In the genomic region with DNA sequence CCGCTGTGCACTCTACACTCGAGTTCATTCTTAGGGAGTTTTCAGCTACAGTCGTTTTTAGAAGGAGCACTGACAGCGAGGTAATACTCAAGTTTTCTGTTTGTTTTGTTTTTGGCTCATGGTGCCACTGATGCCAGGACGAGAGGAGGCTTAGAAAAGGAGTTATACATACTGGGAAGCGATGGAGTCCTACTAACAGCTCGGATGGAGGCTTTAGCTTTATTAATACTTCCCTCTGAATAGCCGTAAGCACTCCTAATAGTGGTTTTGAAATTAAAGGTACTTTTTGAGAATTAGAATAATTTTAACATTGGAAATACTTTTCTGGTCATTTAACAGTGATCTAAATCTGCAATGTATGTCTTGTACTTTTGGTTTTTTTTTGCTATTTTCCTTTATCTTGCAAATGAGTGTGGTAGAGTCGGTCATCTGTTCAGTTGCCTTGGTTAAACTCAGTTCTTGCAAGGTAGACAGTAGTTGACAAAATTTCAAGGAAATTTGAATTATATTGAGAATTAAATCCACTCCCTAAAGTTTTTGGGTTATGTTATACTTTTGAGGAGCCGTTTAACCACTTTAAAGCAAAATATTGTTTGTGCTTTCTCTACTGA, we compare ENCODE assay signal across 1 cellular context.
TF ChIP-seq lines count a peak whose summit lies in the region.

No MANE protein-coding gene starts in this region.

TF ChIP-seq in HepG2, 621 proteins besides CTCF, POLR2A, EP300 and RAD21 (continued from another document and continues in another):
- TF ChIP-seq, protein P1, sequence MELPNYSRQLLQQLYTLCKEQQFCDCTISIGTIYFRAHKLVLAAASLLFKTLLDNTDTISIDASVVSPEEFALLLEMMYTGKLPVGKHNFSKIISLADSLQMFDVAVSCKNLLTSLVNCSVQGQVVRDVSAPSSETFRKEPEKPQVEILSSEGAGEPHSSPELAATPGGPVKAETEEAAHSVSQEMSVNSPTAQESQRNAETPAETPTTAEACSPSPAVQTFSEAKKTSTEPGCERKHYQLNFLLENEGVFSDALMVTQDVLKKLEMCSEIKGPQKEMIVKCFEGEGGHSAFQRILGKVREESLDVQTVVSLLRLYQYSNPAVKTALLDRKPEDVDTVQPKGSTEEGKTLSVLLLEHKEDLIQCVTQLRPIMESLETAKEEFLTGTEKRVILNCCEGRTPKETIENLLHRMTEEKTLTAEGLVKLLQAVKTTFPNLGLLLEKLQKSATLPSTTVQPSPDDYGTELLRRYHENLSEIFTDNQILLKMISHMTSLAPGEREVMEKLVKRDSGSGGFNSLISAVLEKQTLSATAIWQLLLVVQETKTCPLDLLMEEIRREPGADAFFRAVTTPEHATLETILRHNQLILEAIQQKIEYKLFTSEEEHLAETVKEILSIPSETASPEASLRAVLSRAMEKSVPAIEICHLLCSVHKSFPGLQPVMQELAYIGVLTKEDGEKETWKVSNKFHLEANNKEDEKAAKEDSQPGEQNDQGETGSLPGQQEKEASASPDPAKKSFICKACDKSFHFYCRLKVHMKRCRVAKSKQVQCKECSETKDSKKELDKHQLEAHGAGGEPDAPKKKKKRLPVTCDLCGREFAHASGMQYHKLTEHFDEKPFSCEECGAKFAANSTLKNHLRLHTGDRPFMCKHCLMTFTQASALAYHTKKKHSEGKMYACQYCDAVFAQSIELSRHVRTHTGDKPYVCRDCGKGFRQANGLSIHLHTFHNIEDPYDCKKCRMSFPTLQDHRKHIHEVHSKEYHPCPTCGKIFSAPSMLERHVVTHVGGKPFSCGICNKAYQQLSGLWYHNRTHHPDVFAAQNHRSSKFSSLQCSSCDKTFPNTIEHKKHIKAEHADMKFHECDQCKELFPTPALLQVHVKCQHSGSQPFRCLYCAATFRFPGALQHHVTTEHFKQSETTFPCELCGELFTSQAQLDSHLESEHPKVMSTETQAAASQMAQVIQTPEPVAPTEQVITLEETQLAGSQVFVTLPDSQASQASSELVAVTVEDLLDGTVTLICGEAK (IDR thresholded peaks at IDR 0.05) = no peak
- TF ChIP-seq, protein P1 (CRISPR knock-in tag; IDR thresholded peaks at IDR 0.05) = no peak
- TF ChIP-seq, protein P2, sequence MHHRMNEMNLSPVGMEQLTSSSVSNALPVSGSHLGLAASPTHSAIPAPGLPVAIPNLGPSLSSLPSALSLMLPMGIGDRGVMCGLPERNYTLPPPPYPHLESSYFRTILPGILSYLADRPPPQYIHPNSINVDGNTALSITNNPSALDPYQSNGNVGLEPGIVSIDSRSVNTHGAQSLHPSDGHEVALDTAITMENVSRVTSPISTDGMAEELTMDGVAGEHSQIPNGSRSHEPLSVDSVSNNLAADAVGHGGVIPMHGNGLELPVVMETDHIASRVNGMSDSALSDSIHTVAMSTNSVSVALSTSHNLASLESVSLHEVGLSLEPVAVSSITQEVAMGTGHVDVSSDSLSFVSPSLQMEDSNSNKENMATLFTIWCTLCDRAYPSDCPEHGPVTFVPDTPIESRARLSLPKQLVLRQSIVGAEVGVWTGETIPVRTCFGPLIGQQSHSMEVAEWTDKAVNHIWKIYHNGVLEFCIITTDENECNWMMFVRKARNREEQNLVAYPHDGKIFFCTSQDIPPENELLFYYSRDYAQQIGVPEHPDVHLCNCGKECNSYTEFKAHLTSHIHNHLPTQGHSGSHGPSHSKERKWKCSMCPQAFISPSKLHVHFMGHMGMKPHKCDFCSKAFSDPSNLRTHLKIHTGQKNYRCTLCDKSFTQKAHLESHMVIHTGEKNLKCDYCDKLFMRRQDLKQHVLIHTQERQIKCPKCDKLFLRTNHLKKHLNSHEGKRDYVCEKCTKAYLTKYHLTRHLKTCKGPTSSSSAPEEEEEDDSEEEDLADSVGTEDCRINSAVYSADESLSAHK (CRISPR knock-in tag; IDR thresholded peaks at IDR 0.05; ENCODE audit: borderline replicate concordance) = no peak
- TF ChIP-seq, protein P3, sequence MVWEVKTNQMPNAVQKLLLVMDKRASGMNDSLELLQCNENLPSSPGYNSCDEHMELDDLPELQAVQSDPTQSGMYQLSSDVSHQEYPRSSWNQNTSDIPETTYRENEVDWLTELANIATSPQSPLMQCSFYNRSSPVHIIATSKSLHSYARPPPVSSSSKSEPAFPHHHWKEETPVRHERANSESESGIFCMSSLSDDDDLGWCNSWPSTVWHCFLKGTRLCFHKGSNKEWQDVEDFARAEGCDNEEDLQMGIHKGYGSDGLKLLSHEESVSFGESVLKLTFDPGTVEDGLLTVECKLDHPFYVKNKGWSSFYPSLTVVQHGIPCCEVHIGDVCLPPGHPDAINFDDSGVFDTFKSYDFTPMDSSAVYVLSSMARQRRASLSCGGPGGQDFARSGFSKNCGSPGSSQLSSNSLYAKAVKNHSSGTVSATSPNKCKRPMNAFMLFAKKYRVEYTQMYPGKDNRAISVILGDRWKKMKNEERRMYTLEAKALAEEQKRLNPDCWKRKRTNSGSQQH (CRISPR knock-in tag; IDR thresholded peaks at IDR 0.05; ENCODE audit: low read depth) = no peak
- TF ChIP-seq, protein P4, sequence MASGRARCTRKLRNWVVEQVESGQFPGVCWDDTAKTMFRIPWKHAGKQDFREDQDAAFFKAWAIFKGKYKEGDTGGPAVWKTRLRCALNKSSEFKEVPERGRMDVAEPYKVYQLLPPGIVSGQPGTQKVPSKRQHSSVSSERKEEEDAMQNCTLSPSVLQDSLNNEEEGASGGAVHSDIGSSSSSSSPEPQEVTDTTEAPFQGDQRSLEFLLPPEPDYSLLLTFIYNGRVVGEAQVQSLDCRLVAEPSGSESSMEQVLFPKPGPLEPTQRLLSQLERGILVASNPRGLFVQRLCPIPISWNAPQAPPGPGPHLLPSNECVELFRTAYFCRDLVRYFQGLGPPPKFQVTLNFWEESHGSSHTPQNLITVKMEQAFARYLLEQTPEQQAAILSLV (CRISPR knock-in tag; IDR thresholded peaks at IDR 0.05; ENCODE audit: borderline replicate concordance) = no peak
- no peak for TF ChIP-seq TBP (CRISPR knock-in tag; IDR thresholded peaks at IDR 0.05)
- no peak for TF ChIP-seq ZNF263 (CRISPR knock-in tag; IDR thresholded peaks at IDR 0.05)
- no peak for TF ChIP-seq ZNF558 (CRISPR knock-in tag; IDR thresholded peaks at IDR 0.05; ENCODE audit: borderline replicate concordance)
- no peak for TF ChIP-seq RBAK (CRISPR knock-in tag; IDR thresholded peaks at IDR 0.05)
- TF ChIP-seq JUNB (CRISPR knock-in tag; IDR thresholded peaks at IDR 0.05; ENCODE audit: borderline replicate concordance) = no peak
- no peak for TF ChIP-seq TAF1 (CRISPR knock-in tag; IDR thresholded peaks at IDR 0.05)
- no peak for TF ChIP-seq ZNF615 (CRISPR knock-in tag; IDR thresholded peaks at IDR 0.05; ENCODE audit: borderline replicate concordance)
- TF ChIP-seq CHD2 (IDR thresholded peaks at IDR 0.05; ENCODE audit: low read depth, low read length) = no peak
- no peak for TF ChIP-seq ZNF839 (CRISPR knock-in tag; IDR thresholded peaks at IDR 0.05; ENCODE audit: borderline replicate concordance)
- TF ChIP-seq, protein P5, sequence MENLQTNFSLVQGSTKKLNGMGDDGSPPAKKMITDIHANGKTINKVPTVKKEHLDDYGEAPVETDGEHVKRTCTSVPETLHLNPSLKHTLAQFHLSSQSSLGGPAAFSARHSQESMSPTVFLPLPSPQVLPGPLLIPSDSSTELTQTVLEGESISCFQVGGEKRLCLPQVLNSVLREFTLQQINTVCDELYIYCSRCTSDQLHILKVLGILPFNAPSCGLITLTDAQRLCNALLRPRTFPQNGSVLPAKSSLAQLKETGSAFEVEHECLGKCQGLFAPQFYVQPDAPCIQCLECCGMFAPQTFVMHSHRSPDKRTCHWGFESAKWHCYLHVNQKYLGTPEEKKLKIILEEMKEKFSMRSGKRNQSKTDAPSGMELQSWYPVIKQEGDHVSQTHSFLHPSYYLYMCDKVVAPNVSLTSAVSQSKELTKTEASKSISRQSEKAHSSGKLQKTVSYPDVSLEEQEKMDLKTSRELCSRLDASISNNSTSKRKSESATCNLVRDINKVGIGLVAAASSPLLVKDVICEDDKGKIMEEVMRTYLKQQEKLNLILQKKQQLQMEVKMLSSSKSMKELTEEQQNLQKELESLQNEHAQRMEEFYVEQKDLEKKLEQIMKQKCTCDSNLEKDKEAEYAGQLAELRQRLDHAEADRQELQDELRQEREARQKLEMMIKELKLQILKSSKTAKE (CRISPR knock-in tag; IDR thresholded peaks at IDR 0.05; ENCODE audit: borderline replicate concordance) = no peak
- no peak for TF ChIP-seq ZNF350 (CRISPR knock-in tag; IDR thresholded peaks at IDR 0.05; ENCODE audit: borderline replicate concordance, low read depth)
- no peak for TF ChIP-seq ELF3 (CRISPR knock-in tag; IDR thresholded peaks at IDR 0.05)
- TF ChIP-seq, protein P6, sequence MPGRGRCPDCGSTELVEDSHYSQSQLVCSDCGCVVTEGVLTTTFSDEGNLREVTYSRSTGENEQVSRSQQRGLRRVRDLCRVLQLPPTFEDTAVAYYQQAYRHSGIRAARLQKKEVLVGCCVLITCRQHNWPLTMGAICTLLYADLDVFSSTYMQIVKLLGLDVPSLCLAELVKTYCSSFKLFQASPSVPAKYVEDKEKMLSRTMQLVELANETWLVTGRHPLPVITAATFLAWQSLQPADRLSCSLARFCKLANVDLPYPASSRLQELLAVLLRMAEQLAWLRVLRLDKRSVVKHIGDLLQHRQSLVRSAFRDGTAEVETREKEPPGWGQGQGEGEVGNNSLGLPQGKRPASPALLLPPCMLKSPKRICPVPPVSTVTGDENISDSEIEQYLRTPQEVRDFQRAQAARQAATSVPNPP (CRISPR knock-in tag; IDR thresholded peaks at IDR 0.05) = no peak
- no peak for TF ChIP-seq ETV5 (CRISPR knock-in tag; IDR thresholded peaks at IDR 0.05; ENCODE audit: borderline replicate concordance)
- no peak for TF ChIP-seq SMARCE1 (IDR thresholded peaks at IDR 0.05; ENCODE audit: borderline replicate concordance)
- TF ChIP-seq, protein P7, sequence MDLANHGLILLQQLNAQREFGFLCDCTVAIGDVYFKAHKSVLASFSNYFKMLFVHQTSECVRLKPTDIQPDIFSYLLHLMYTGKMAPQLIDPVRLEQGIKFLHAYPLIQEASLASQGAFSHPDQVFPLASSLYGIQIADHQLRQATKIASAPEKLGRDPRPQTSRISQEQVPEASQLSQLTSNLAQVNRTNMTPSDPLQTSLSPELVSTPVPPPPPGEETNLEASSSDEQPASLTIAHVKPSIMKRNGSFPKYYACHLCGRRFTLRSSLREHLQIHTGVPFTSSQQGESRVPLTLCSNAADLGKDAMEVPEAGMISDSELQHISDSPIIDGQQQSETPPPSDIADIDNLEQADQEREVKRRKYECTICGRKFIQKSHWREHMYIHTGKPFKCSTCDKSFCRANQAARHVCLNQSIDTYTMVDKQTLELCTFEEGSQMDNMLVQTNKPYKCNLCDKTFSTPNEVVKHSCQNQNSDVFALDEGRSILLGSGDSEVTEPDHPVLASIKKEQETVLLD (CRISPR knock-in tag; IDR thresholded peaks at IDR 0.05; ENCODE audit: low read depth) = no peak
- TF ChIP-seq, protein P8, sequence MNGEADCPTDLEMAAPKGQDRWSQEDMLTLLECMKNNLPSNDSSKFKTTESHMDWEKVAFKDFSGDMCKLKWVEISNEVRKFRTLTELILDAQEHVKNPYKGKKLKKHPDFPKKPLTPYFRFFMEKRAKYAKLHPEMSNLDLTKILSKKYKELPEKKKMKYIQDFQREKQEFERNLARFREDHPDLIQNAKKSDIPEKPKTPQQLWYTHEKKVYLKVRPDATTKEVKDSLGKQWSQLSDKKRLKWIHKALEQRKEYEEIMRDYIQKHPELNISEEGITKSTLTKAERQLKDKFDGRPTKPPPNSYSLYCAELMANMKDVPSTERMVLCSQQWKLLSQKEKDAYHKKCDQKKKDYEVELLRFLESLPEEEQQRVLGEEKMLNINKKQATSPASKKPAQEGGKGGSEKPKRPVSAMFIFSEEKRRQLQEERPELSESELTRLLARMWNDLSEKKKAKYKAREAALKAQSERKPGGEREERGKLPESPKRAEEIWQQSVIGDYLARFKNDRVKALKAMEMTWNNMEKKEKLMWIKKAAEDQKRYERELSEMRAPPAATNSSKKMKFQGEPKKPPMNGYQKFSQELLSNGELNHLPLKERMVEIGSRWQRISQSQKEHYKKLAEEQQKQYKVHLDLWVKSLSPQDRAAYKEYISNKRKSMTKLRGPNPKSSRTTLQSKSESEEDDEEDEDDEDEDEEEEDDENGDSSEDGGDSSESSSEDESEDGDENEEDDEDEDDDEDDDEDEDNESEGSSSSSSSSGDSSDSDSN (CRISPR knock-in tag; IDR thresholded peaks at IDR 0.05) = no peak
- 0 out of 2 replicates have a peak, but pooled peaks have one; percentile 1 for TF ChIP-seq NFKB2 (CRISPR knock-in tag; IDR thresholded peaks at IDR 0.05; ENCODE audit: borderline replicate concordance)
- no peak for TF ChIP-seq AGO2 (optimal IDR thresholded peaks at IDR 0.05; ENCODE audit: low read depth, low read length)
- TF ChIP-seq, protein P9, sequence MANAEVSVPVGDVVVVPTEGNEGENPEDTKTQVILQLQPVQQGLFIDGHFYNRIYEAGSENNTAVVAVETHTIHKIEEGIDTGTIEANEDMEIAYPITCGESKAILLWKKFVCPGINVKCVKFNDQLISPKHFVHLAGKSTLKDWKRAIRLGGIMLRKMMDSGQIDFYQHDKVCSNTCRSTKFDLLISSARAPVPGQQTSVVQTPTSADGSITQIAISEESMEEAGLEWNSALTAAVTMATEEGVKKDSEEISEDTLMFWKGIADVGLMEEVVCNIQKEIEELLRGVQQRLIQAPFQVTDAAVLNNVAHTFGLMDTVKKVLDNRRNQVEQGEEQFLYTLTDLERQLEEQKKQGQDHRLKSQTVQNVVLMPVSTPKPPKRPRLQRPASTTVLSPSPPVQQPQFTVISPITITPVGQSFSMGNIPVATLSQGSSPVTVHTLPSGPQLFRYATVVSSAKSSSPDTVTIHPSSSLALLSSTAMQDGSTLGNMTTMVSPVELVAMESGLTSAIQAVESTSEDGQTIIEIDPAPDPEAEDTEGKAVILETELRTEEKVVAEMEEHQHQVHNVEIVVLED (CRISPR knock-in tag; IDR thresholded peaks at IDR 0.05; ENCODE audit: borderline replicate concordance) = no peak
- 0 out of 2 replicates have a peak, but pooled peaks have one; percentile 10 for TF ChIP-seq KDM5A (IDR thresholded peaks at IDR 0.05; ENCODE audit: borderline replicate concordance, low read length)
- no peak; the same call in 1 of the 2 replicates for TF ChIP-seq GATAD2A (CRISPR knock-in tag; IDR thresholded peaks at IDR 0.05)
